8 cellular contexts compared by ENCODE assay signal in the genomic region with DNA sequence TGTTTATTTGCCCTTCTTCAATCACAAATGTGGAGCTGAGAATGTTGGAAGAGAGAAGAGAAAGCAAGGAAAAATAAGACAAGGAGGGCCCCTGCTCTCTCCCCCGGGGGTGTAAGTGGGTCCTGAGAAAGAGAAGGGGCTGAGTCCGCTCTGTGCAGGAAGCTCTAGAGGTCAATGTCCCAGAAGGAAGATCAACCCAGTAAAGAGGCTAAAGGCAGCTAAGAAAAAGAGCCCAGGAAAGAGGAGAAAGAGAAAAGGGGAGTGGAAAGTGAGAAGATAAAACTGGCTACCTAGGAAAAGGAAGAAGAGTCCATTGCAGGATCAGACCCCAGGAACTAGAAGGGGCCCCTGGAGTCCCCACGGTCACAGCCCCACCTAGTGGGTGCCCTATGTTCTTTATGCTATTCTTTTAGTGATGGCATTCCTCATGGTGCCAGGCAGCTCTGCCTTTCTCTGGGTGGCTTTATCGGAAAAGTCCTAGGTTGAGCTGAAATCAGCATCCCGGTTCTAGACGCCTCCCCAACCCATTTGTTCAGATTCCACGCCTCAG.
DNase-seq lines count a peak whose midpoint lies in the region; ATAC-seq and TF ChIP-seq lines count a peak whose summit lies in the region.

No MANE protein-coding gene starts in this region.

- intact Hi-C loops in mucosa of descending colon (cut with DNase I, micrococcal nuclease), result loop anchor here (5.0 to 10.0 kb wide), 2 partner anchors 785 to 788 kb away; a partner anchor contains a TSS

- TF ChIP-seq CTCF in mucosa of descending colon (IDR thresholded peaks at IDR 0.05), result peak; percentile 11

- H3K36me3 ChIP-seq in mucosa of descending colon (ENCODE audit: low read depth), result no peaks in the 10 kb centered on the region

- no peaks in the 10 kb centered on the region for H3K9me3 ChIP-seq in mucosa of descending colon

- DNase-seq in EL (peak; percentile 71), OCI-M1 (lab: John Stamatoyannopoulos, UW) (peak; percentile 67), epithelial cell of prostate (ENCODE audit: low read depth, low spot score) (no peak), mucosa of descending colon (peak; percentile 60 to 73 (median 69))

- H3K27ac ChIP-seq in epithelial cell of prostate, result peak overlapping the region; percentile 87

- ATAC-seq in HG03432 (IDR thresholded peaks at IDR 0.05; ENCODE audit: unreplicated experiment) (peak; percentile 55), mucosa of descending colon (peak; percentile 75), HG03175 (IDR thresholded peaks at IDR 0.05; ENCODE audit: unreplicated experiment) (no peak), HG03442 (IDR thresholded peaks at IDR 0.05; ENCODE audit: unreplicated experiment) (no peak), GM18520 (IDR thresholded peaks at IDR 0.05; ENCODE audit: unreplicated experiment) (no peak)

- H3K4me1 ChIP-seq in mucosa of descending colon (ENCODE audit: low read depth), result peaks cover 9% of the 10 kb centered on the region

- no peak overlapping the region for H3K4me3 ChIP-seq in mucosa of descending colon

Comparison
In these comparisons a context has a peak if more than half of its experiments do, and no peak if none do; other contexts are left out.
1. ATAC-seq: peak in HG03432 (single experiment) and mucosa of descending colon (single experiment); none in HG03175 (single experiment), HG03442 (single experiment) and GM18520 (single experiment).